In the genomic region with DNA sequence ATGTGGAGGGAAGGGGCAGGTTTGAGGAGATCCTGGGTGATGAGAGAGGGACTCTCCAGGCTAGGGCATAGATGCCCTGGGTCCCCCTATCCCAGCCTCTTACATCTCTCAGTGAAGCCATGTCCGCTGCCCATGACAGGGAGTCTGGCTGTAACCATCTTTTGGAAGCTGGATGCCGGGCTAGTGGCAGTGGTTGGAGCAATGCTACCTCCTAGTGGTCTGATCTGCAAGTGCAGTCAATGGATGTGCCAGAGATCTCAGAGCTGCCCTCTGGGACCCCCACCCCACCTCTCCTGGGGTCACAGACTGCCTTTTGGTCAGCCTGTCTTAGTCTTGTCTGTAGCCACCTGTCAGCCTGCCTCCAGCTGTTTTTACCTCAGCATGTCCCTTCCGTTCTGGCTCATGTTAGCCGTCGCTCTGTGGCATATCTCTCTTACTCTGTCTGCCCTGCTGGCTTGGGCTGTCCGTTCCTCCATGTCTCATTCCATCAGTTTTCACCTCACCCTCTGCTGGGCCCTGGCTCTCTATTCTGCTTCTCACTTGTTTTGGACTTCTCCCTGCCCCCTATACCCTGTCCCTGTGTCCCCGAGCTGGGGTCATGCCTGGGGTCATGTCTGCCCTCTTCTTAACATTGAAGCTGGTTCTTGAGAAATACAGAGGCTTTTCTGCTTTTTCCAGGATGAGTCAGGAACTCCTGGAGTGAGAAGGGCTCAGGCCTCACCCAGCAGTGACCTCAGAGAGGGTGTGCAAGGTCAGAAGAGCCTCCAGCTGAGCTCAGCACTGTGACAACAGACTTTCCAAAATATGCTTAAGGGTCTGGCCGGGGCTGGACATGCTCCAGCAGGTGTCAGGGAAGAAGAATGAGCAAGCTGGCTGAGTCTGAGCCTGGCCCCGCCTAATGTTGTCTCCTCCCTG, we compare ENCODE assay signal across 8 cellular contexts. TPM values are rescaled to one million over a fixed set of nuclear protein-coding genes. Genes with fewer than 3 reads are reported as not detected.
DNase-seq lines count a peak whose midpoint lies in the region; ATAC-seq, FAIRE-seq and TF ChIP-seq lines count a peak whose summit lies in the region.

No MANE protein-coding gene starts in this region.

- no peak overlapping the region for H3K27ac Mint-ChIP-seq in activated CD4-positive, alpha-beta T cell treated with anti-CD3 and anti-CD28 coated beads, Interleukin-2, amount 10 ng/mL, durations not matched to agents 7 days and 5 days

- no peak overlapping the region for H3K4me3 ChIP-seq in lower leg skin (ENCODE audit: low read depth, poor library complexity, severe bottlenecking)

- H3K36me3 Mint-ChIP-seq in activated CD4-positive, alpha-beta T cell treated with anti-CD3 and anti-CD28 coated beads, Interleukin-2, amount 10 ng/mL, durations not matched to agents 7 days and 5 days (ENCODE audit: low read depth): no peaks in the 10 kb centered on the region

- no peaks in the 10 kb centered on the region for H3K4me1 Mint-ChIP-seq in activated CD4-positive, alpha-beta T cell treated with anti-CD3 and anti-CD28 coated beads, Interleukin-2, amount 10 ng/mL, durations not matched to agents 7 days and 5 days

- ATAC-seq in HG02884 (IDR thresholded peaks at IDR 0.05; ENCODE audit: unreplicated experiment): no peak

- CTCF ChIA-PET in activated CD4-positive, alpha-beta T cell treated with anti-CD3 and anti-CD28 coated beads, Interleukin-2, amount 10 ng/mL, durations not matched to agents 7 days and 5 days (lab: Charles Lee): interaction anchor here (0.9 to 2.3 kb wide), 14 partner anchors 14 to 634 kb away, joined by 3 to 24 read pairs (median 4); no protein-coding TSS in a partner anchor

- DNase-seq in AG08395 (ENCODE audit: low spot score) (peak; percentile 75), GM18507 (ENCODE audit: extremely low spot score, insufficient read length, low read depth) (peak; percentile 36), NCI-H2227 (lab: John Stamatoyannopoulos, UW; ENCODE audit: unreplicated experiment) (peak; percentile 72), dermis blood vessel endothelial cell (peak; percentile 77), lower leg skin (ENCODE audit: low spot score in 2 of 2) (peak; percentile 73 to 93)
- peak; percentile 59 for DNase-seq in activated CD4-positive, alpha-beta T cell treated with anti-CD3 and anti-CD28 coated beads, Interleukin-2, amount 10 ng/mL, durations not matched to agents 7 days and 5 days
- DNase-seq in stimulated activated CD4-positive, alpha-beta T cell treated with anti-CD3 and anti-CD28 coated beads, TNF-alpha, amount 100 ng/mL, for 4 hours (ENCODE audit: low read depth in 3 of 3): peak; percentile 10 to 17 (median 12)

- TF ChIP-seq POLR2A in lower leg skin (IDR thresholded peaks at IDR 0.05): no peak

- no peaks in the 10 kb centered on the region for H3K9me3 Mint-ChIP-seq in activated CD4-positive, alpha-beta T cell treated with anti-CD3 and anti-CD28 coated beads, Interleukin-2, amount 10 ng/mL, durations not matched to agents 7 days and 5 days

- peaks cover 3% of the 10 kb centered on the region for H3K27me3 Mint-ChIP-seq in activated CD4-positive, alpha-beta T cell treated with anti-CD3 and anti-CD28 coated beads, Interleukin-2, amount 10 ng/mL, durations not matched to agents 7 days and 5 days

- intact Hi-C loops in lower leg skin (cut with DNase I; ENCODE audit: low total_unique reads): loop anchor here (5.0 kb wide), 1 partner anchor 118 kb away; no protein-coding TSS in a partner anchor

- TF ChIP-seq CTCF in lower leg skin (IDR thresholded peaks at IDR 0.05): no peak

- 26 to 28% methylated on average over 9 of the region's 9 CpGs for WGBS in lower leg skin, 2 donors

- no peak overlapping the region for H3K4me3 Mint-ChIP-seq in activated CD4-positive, alpha-beta T cell treated with anti-CD3 and anti-CD28 coated beads, Interleukin-2, amount 10 ng/mL, durations not matched to agents 7 days and 5 days

- peak; percentile 72 for FAIRE-seq in GM18507 (lab: Jason Lieb, UNC)

- POLR2A ChIA-PET in activated CD4-positive, alpha-beta T cell treated with anti-CD3 and anti-CD28 coated beads, Interleukin-2, amount 10 ng/mL, durations not matched to agents 7 days and 5 days (lab: Charles Lee): no interaction called here

RNA-seq across cellular contexts. Expression of a gene that starts 52.0 kb away (rescaled TPM):
- total RNA-seq in activated CD4-positive, alpha-beta T cell treated with anti-CD3 and anti-CD28 coated beads, Interleukin-2, amount 10 ng/mL, durations not matched to agents 7 days and 5 days: under 1 TPM in 1 of 2 experiments, not detected in 1; 0.15 TPM
- 0.28 and 1.0 TPM in 2 replicates for total RNA-seq in dermis blood vessel endothelial cell
- 10 to 100 TPM in 1 of 4 donors, 1 to 10 TPM in 1, under 1 TPM in 2; 0.52 to 15.3 (median 2.7) TPM for total RNA-seq in lower leg skin

Comparison
In these comparisons a context has a peak if more than half of its experiments do, and no peak if none do; other contexts are left out.
1. DNase-seq: peak in every context shown above with its lines; median percentile 83 in lower leg skin; 77 in dermis blood vessel endothelial cell; 75 in AG08395; 72 in NCI-H2227; 59 in activated CD4-positive, alpha-beta T cell treated with anti-CD3 and anti-CD28 coated beads, Interleukin-2, amount 10 ng/mL, durations not matched to agents 7 days and 5 days; 36 in GM18507; 12 in stimulated activated CD4-positive, alpha-beta T cell treated with anti-CD3 and anti-CD28 coated beads, TNF-alpha, amount 100 ng/mL, for 4 hours.